In genomic region chr5:78591972-78592700, GRCh38 we compare ENCODE assay signal across 8 cellular contexts.
DNase-seq lines count a peak whose midpoint lies in the region; ATAC-seq and TF ChIP-seq lines count a peak whose summit lies in the region.

No MANE protein-coding gene starts in this region.

- H3K9ac ChIP-seq in MM.1S (ENCODE audit: low read length): no peak overlapping the region

- no peak overlapping the region for H3K27ac ChIP-seq in MM.1S (ENCODE audit: low read length)

- no peak for TF ChIP-seq CTCF in GM12864 (IDR thresholded peaks at IDR 0.05; ENCODE audit: low read depth, low read length, missing control alignments)
- no peak for TF ChIP-seq CTCF in MM.1S (IDR thresholded peaks at IDR 0.05; ENCODE audit: low read length)

- no peak overlapping the region for H3K4me3 Mint-ChIP-seq in stimulated activated naive CD8-positive, alpha-beta T cell treated with anti-CD3 and anti-CD28 coated beads, Interleukin-15, amount 100 ng/mL, for 72 hours

- H4K20me1 ChIP-seq in MM.1S (ENCODE audit: insufficient read depth, low read length): no peaks in the 10 kb centered on the region

- no peaks in the 10 kb centered on the region for H3F3A ChIP-seq in MM.1S (ENCODE audit: insufficient read depth, low read length)

- peak overlapping the region; percentile 42; the same call in 1 of the 2 replicates for H3K4me2 ChIP-seq in MM.1S (ENCODE audit: low read depth, low read length)

- no peaks in the 10 kb centered on the region for H3K79me2 ChIP-seq in MM.1S (ENCODE audit: low read length)

- no peaks in the 10 kb centered on the region for H3K9me2 ChIP-seq in MM.1S (replicated peaks; ENCODE audit: insufficient read depth, low read length)

- H3K4me3 ChIP-seq in GM12864 (ENCODE audit: low read depth, low read length) (no peak overlapping the region), MM.1S (ENCODE audit: low read length) (no peak overlapping the region)

- no peaks in the 10 kb centered on the region for H3K27me3 ChIP-seq in MM.1S (replicated peaks; ENCODE audit: insufficient read depth, low read length)

- peaks cover 4% of the 10 kb centered on the region for H3K4me1 ChIP-seq in MM.1S (ENCODE audit: low read length)

- no peak overlapping the region for H3K27ac Mint-ChIP-seq in stimulated activated naive CD8-positive, alpha-beta T cell treated with anti-CD3 and anti-CD28 coated beads, Interleukin-15, amount 100 ng/mL, for 72 hours

- H3K36me3 ChIP-seq in MM.1S (replicated peaks; ENCODE audit: insufficient read depth, low read length): no peaks in the 10 kb centered on the region

- H3K9me3 Mint-ChIP-seq in stimulated activated naive CD8-positive, alpha-beta T cell treated with anti-CD3 and anti-CD28 coated beads, Interleukin-15, amount 100 ng/mL, for 72 hours: no peaks in the 10 kb centered on the region

- peaks cover 12% of the 10 kb centered on the region for H3K27me3 Mint-ChIP-seq in stimulated activated naive CD8-positive, alpha-beta T cell treated with anti-CD3 and anti-CD28 coated beads, Interleukin-15, amount 100 ng/mL, for 72 hours

- no peaks in the 10 kb centered on the region for H3K4me1 Mint-ChIP-seq in stimulated activated naive CD8-positive, alpha-beta T cell treated with anti-CD3 and anti-CD28 coated beads, Interleukin-15, amount 100 ng/mL, for 72 hours

- intact Hi-C loops in head of caudate nucleus (cut with DNase I): no loop called here

- DNase-seq in GM12864 (ENCODE audit: low read depth) (peak; percentile 49), MM.1S (peak; percentile 49), medulla oblongata (ENCODE audit: extremely low spot score) (peak; percentile 54), GM03348 (ENCODE audit: low spot score) (no peak), head of caudate nucleus (no peak), NCI-H2029 (lab: John Stamatoyannopoulos, UW) (no peak)
- DNase-seq in stimulated activated naive CD8-positive, alpha-beta T cell treated with anti-CD3 and anti-CD28 coated beads, Interleukin-15, amount 100 ng/mL, for 72 hours: no peak

- no peak overlapping the region for H2AFZ ChIP-seq in MM.1S (ENCODE audit: low read length)

- ATAC-seq in GM21737 (IDR thresholded peaks at IDR 0.05; ENCODE audit: unreplicated experiment): peak; percentile 69
- no peak for ATAC-seq in stimulated activated naive CD8-positive, alpha-beta T cell treated with anti-CD3 and anti-CD28 coated beads, Interleukin-15, amount 100 ng/mL, for 72 hours

- no peaks in the 10 kb centered on the region for H3K9me3 ChIP-seq in MM.1S (replicated peaks; ENCODE audit: insufficient read depth, low read length)

Comparison
In these comparisons a context has a peak if more than half of its experiments do, and no peak if none do; other contexts are left out.
1. DNase-seq: peak in GM12864 (single experiment), MM.1S (single experiment) and medulla oblongata (single experiment); none in stimulated activated naive CD8-positive, alpha-beta T cell treated with anti-CD3 and anti-CD28 coated beads, Interleukin-15, amount 100 ng/mL, for 72 hours (0 of 2), GM03348 (single experiment), head of caudate nucleus (0 of 42) and NCI-H2029 (single experiment).